ENCODE assay signal across 1 cellular context in genomic region chr2:100820346-100821254, GRCh38.
TF ChIP-seq lines count a peak whose summit lies in the region.

No MANE protein-coding gene starts in this region.

TF ChIP-seq in HepG2, 621 proteins besides CTCF, POLR2A, EP300 and RAD21 (continued from another document and continues in another):
- no peak for TF ChIP-seq ARID5B (CRISPR knock-in tag; IDR thresholded peaks at IDR 0.05)
- no peak for TF ChIP-seq ZFP1 (CRISPR knock-in tag; IDR thresholded peaks at IDR 0.05)
- TF ChIP-seq ETS1 (CRISPR knock-in tag; IDR thresholded peaks at IDR 0.05), result no peak
- TF ChIP-seq ZBTB2 (CRISPR knock-in tag; IDR thresholded peaks at IDR 0.05; ENCODE audit: low read depth), result no peak
- no peak for TF ChIP-seq ZNF850 (CRISPR knock-in tag; conservative IDR thresholded peaks at IDR 0.05)
- no peak for TF ChIP-seq ZNF33B (CRISPR knock-in tag; IDR thresholded peaks at IDR 0.05)
- TF ChIP-seq NFE2L1 (CRISPR knock-in tag; IDR thresholded peaks at IDR 0.05; ENCODE audit: borderline replicate concordance), result no peak
- TF ChIP-seq ZNF510 (CRISPR knock-in tag; IDR thresholded peaks at IDR 0.05; ENCODE audit: low read depth), result no peak
- peak; percentile 36 for TF ChIP-seq HNRNPH1 (optimal IDR thresholded peaks at IDR 0.05; ENCODE audit: low read depth, low read length)
- no peak for TF ChIP-seq ZNF264 (CRISPR knock-in tag; IDR thresholded peaks at IDR 0.05)
- no peak for TF ChIP-seq ZNF580 (CRISPR knock-in tag; IDR thresholded peaks at IDR 0.05; ENCODE audit: borderline replicate concordance, low read depth)
- no peak for TF ChIP-seq THRA (CRISPR knock-in tag; IDR thresholded peaks at IDR 0.05; ENCODE audit: borderline replicate concordance)
- TF ChIP-seq PCBP1 (IDR thresholded peaks at IDR 0.05; ENCODE audit: borderline replicate concordance, low read depth, low read length), result no peak
- no peak; the same call in 1 of the 2 replicates for TF ChIP-seq NFAT5 (CRISPR knock-in tag; IDR thresholded peaks at IDR 0.05)
- no peak for TF ChIP-seq ZNF17 (CRISPR knock-in tag; IDR thresholded peaks at IDR 0.05)
- TF ChIP-seq WIZ (CRISPR knock-in tag; IDR thresholded peaks at IDR 0.05), result no peak
- no peak for TF ChIP-seq SATB2 (CRISPR knock-in tag; IDR thresholded peaks at IDR 0.05)
- no peak for TF ChIP-seq RFX1 (IDR thresholded peaks at IDR 0.05)
- TF ChIP-seq MED13 (CRISPR knock-in tag; IDR thresholded peaks at IDR 0.05), result no peak
- TF ChIP-seq ADNP (CRISPR knock-in tag; IDR thresholded peaks at IDR 0.05), result no peak
- no peak for TF ChIP-seq NCOA1 (CRISPR knock-in tag; IDR thresholded peaks at IDR 0.05)
- no peak for TF ChIP-seq RFXANK (CRISPR knock-in tag; IDR thresholded peaks at IDR 0.05)
- TF ChIP-seq ZNF292 (CRISPR knock-in tag; IDR thresholded peaks at IDR 0.05; ENCODE audit: borderline replicate concordance, low read depth), result peak; percentile 30; the same call in 1 of the 2 replicates
- no peak for TF ChIP-seq ZNF878 (CRISPR knock-in tag; IDR thresholded peaks at IDR 0.05)
- TF ChIP-seq REST (IDR thresholded peaks at IDR 0.05; ENCODE audit: borderline replicate concordance in 1 of 2, low read depth in 1 of 2, low read length in 2 of 2), result no peak
- TF ChIP-seq ZNF678 (CRISPR knock-in tag; IDR thresholded peaks at IDR 0.05), result no peak
- TF ChIP-seq ESRRA (CRISPR knock-in tag; IDR thresholded peaks at IDR 0.05; ENCODE audit: low read depth), result no peak; the same call in 1 of the 2 replicates
- no peak; the same call in 1 of the 2 replicates for TF ChIP-seq FOXO1 (CRISPR knock-in tag; IDR thresholded peaks at IDR 0.05)
- no peak for TF ChIP-seq THYN1 (CRISPR knock-in tag; IDR thresholded peaks at IDR 0.05; ENCODE audit: borderline replicate concordance, low read depth)
- TF ChIP-seq POLR2AphosphoS5 (IDR thresholded peaks at IDR 0.05; ENCODE audit: low read depth, low read length), result no peak
- TF ChIP-seq PCBP2 (optimal IDR thresholded peaks at IDR 0.05; ENCODE audit: low read depth, low read length, poor library complexity, severe bottlenecking), result no peak
- no peak for TF ChIP-seq PAWR (CRISPR knock-in tag; IDR thresholded peaks at IDR 0.05; ENCODE audit: borderline replicate concordance)
- TF ChIP-seq PRDM4 (CRISPR knock-in tag; IDR thresholded peaks at IDR 0.05; ENCODE audit: borderline replicate concordance), result no peak
- TF ChIP-seq ZNF33A (CRISPR knock-in tag; IDR thresholded peaks at IDR 0.05; ENCODE audit: borderline replicate concordance), result no peak
- TF ChIP-seq JARID2 (CRISPR knock-in tag; IDR thresholded peaks at IDR 0.05; ENCODE audit: insufficient replicate concordance), result no peak
- TF ChIP-seq FOXP4 (CRISPR knock-in tag; IDR thresholded peaks at IDR 0.05), result no peak
